22 cellular contexts compared by ENCODE assay signal in genomic region chr10:34907743-34908425, GRCh38.
A peak's percentile ranks its signal among the peaks of the same experiment; 100 is the strongest.
DNase-seq lines count a peak whose midpoint lies in the region; ATAC-seq, FAIRE-seq and TF ChIP-seq lines count a peak whose summit lies in the region.
"Had no signal": no experiment of that assay in that cellular context is flagged by ENCODE, and none has a peak within 500 bp of the region (broad histone marks: within the 10 kb centered on the region; RNA-seq: fewer than 3 reads in every experiment).

No MANE protein-coding gene starts in this region.

- POLR2A ChIA-PET in HepG2 (lab: Yijun Ruan, JAX): no interaction called here

- 38% methylated on average over 5 of the region's 5 CpGs for WGBS in HepG2 (ENCODE audit: low lambda C conversion rate)
- 59% methylated on average over 5 of the region's 5 CpGs for WGBS in right lobe of liver (ENCODE audit: insufficient coverage, low coverage, low lambda C conversion rate, missing lambda C conversion rate)
- 73% methylated on average over 5 of the region's 5 CpGs for WGBS in hepatocyte (ENCODE audit: low lambda C conversion rate, missing lambda C conversion rate)

- H4K20me1 ChIP-seq in HepG2 (ENCODE audit: insufficient read depth, low read length) (no peaks in the 10 kb centered on the region), hepatocyte (ENCODE audit: insufficient read depth, poor library complexity, severe bottlenecking) (no peaks in the 10 kb centered on the region)

- no peak overlapping the region for H3K9ac ChIP-seq in HepG2 (ENCODE audit: insufficient read depth, low read depth, low read length)

- no peak for DNase-seq in HepG2 (ENCODE audit: low spot score)
- no peak for DNase-seq in right lobe of liver
- no peak for DNase-seq in hepatocyte (ENCODE audit: low spot score)
- DNase-seq in uterus: no peak
- no peak for DNase-seq in HUDEP-2 (lab: John Stamatoyannopoulos, UW; ENCODE audit: unreplicated experiment in 76 of 76)
- DNase-seq in left colon: no peak
- DNase-seq: activated CD4-positive, alpha-beta memory T cell treated with anti-CD3 and anti-CD28 coated beads, Interleukin-2, amount 10 ng/mL, durations not matched to agents 7 days and 5 days; activated effector memory CD4-positive, alpha-beta T cell treated with Interleukin-2 at 50 U/mL for 16 hours; activated T-cell treated with anti-CD3 and anti-CD28 coated beads for 4 hours; body of pancreas; effector CD4-positive, alpha-beta T cell; NCI-H1092; NCI-H1930; NCI-H774; stimulated activated CD8-positive, alpha-beta memory T cell treated with anti-CD3 and anti-CD28 coated beads, Interleukin-4, amount 100 ng/mL, for 48 hours; upper lobe of left lung had no signal

- TF ChIP-seq RAD21 in HepG2 (CRISPR knock-in tag; IDR thresholded peaks at IDR 0.05): no peak

- 0 out of 5 replicates have a peak, but pooled peaks cover 0 to 4% of the 10 kb centered on the region in 2 experiments for H3K27me3 ChIP-seq in HepG2 (ENCODE audit: control insufficient read depth in 1 of 2, insufficient read depth in 2 of 2, low read length in 2 of 2)
- no peaks in the 10 kb centered on the region for H3K27me3 ChIP-seq in right lobe of liver
- H3K27me3 ChIP-seq in hepatocyte: no peaks in the 10 kb centered on the region
- H3K27me3 ChIP-seq in uterus: no peaks in the 10 kb centered on the region
- H3K27me3 ChIP-seq: body of pancreas, upper lobe of left lung had no signal

- H3K36me3 ChIP-seq in HepG2 (replicated peaks in 1 of 2; ENCODE audit: control insufficient read depth in 1 of 2, insufficient read depth in 2 of 2, low read length in 2 of 2) (no peaks in the 10 kb centered on the region), right lobe of liver (no peaks in the 10 kb centered on the region), hepatocyte (replicated peaks; ENCODE audit: insufficient read depth, low read depth) (no peaks in the 10 kb centered on the region), uterus (no peaks in the 10 kb centered on the region)
- H3K36me3 ChIP-seq: upper lobe of left lung had no signal

- H3K9me2 ChIP-seq in hepatocyte (replicated peaks; ENCODE audit: insufficient read depth): no peaks in the 10 kb centered on the region

- no peak for TF ChIP-seq CTCF in HepG2 (CRISPR knock-in tag; IDR thresholded peaks at IDR 0.05)
- no peak for TF ChIP-seq CTCF in right lobe of liver (IDR thresholded peaks at IDR 0.05)
- no peak for TF ChIP-seq CTCF in hepatocyte (IDR thresholded peaks at IDR 0.05; ENCODE audit: poor library complexity)
- no peak for TF ChIP-seq CTCF in uterus (IDR thresholded peaks at IDR 0.05)

- TF ChIP-seq POLR2A in HepG2 (IDR thresholded peaks at IDR 0.05; ENCODE audit: insufficient read depth in 1 of 2, low read depth in 2 of 2, low read length in 2 of 2) (no peak), right lobe of liver (IDR thresholded peaks at IDR 0.05) (no peak), uterus (IDR thresholded peaks at IDR 0.05) (no peak)

- no peak for ATAC-seq in HepG2
- no peak for ATAC-seq in right lobe of liver
- peak; percentile 45 for ATAC-seq in SK-N-SH treated with all-trans-retinoic acid at 6 μM for 48 hours
- no peak for ATAC-seq in HG03457 (IDR thresholded peaks at IDR 0.05; ENCODE audit: unreplicated experiment)
- ATAC-seq in left colon: no peak
- ATAC-seq: activated CD4-positive, CD25-positive, alpha-beta regulatory T cell treated with anti-CD3 and anti-CD28 coated beads, Interleukin-2, amount 50 U/mL, for 24 hours; body of pancreas had no signal

- H3K79me2 ChIP-seq in HepG2 (ENCODE audit: insufficient read depth, low read length): no peaks in the 10 kb centered on the region
- H3K79me2 ChIP-seq in hepatocyte: no peaks in the 10 kb centered on the region

- H2AFZ ChIP-seq in HepG2 (ENCODE audit: low read length) (no peak overlapping the region), hepatocyte (no peak overlapping the region)

- peaks cover 15% of the 10 kb centered on the region for H3K4me1 ChIP-seq in HepG2 (ENCODE audit: insufficient read depth, low read length)
- no peaks in the 10 kb centered on the region for H3K4me1 ChIP-seq in right lobe of liver
- H3K4me1 ChIP-seq in hepatocyte (ENCODE audit: insufficient read depth): peaks cover 8% of the 10 kb centered on the region
- H3K4me1 ChIP-seq in uterus: peaks cover 3 to 5% of the 10 kb centered on the region in 2 donors
- H3K4me1 ChIP-seq: body of pancreas had no signal

- intact Hi-C loops in HepG2 (cut with micrococcal nuclease; ENCODE audit: unreplicated experiment) (no loop called here), right lobe of liver (cut with DNase I) (no loop called here), uterus (cut with DNase I; ENCODE audit: low total_unique reads) (no loop called here), left colon (cut with DNase I, micrococcal nuclease) (no loop called here)

- no peak overlapping the region for H3K4me3 ChIP-seq in HepG2 (replicated peaks in 1 of 3; ENCODE audit: insufficient read depth in 1 of 3, low read depth in 2 of 3, low read length in 3 of 3)
- H3K4me3 ChIP-seq in right lobe of liver: no peak overlapping the region
- no peak overlapping the region for H3K4me3 ChIP-seq in hepatocyte
- H3K4me3 ChIP-seq in uterus: no peak overlapping the region
- H3K4me3 ChIP-seq: body of pancreas, upper lobe of left lung had no signal

- no peak overlapping the region for H3K4me2 ChIP-seq in HepG2 (ENCODE audit: low read depth, low read length)
- H3K4me2 ChIP-seq in hepatocyte: peak overlapping the region; percentile 32

- in situ Hi-C loops in HepG2 (cut with HindIII; ENCODE audit: extremely low pct_ligation_motif_present, low pct_unique_long_range_greater_than_20kb): no loop called here

- no peak for TF ChIP-seq EP300 in HepG2 (IDR thresholded peaks at IDR 0.05; ENCODE audit: low read depth in 2 of 2, low read length in 2 of 2)
- TF ChIP-seq EP300 in HepG2 (CRISPR knock-in tag; IDR thresholded peaks at IDR 0.05; ENCODE audit: borderline replicate concordance): no peak

- H3K9me3 ChIP-seq in HepG2 (ENCODE audit: low read length): no peaks in the 10 kb centered on the region
- no peaks in the 10 kb centered on the region for H3K9me3 ChIP-seq in right lobe of liver
- no peaks in the 10 kb centered on the region for H3K9me3 ChIP-seq in hepatocyte (ENCODE audit: low read depth)
- no peaks in the 10 kb centered on the region for H3K9me3 ChIP-seq in uterus
- H3K9me3 ChIP-seq: body of pancreas, upper lobe of left lung had no signal

- BruUV-seq in HepG2 (replicated peaks; lab: Mats Ljungman, UMichigan): no TSS peak

- H3K27ac ChIP-seq in HepG2 (ENCODE audit: extremely low read length, insufficient read depth, low read length): no peak overlapping the region
- H3K27ac ChIP-seq in right lobe of liver: no peak overlapping the region
- H3K27ac ChIP-seq in hepatocyte: peak overlapping the region; percentile 42
- H3K27ac ChIP-seq in uterus: peak overlapping the region; percentile 34 to 53
- H3K27ac ChIP-seq: 22Rv1, body of pancreas, upper lobe of left lung had no signal

- CTCF ChIA-PET in HepG2 (lab: Yijun Ruan, JAX; ENCODE audit: low intra/inter-chr PET ratio, low total read pairs): no interaction called here

- no peak for FAIRE-seq in HepG2 (lab: Jason Lieb, UNC)
- FAIRE-seq: H1, islet of Langerhans had no signal

TF ChIP-seq in HepG2, 621 proteins besides CTCF, POLR2A, EP300 and RAD21:
- TF ChIP-seq MNT (IDR thresholded peaks at IDR 0.05) (peak; percentile 42; the same call in 1 of the 2 replicates), GZF1 (CRISPR knock-in tag; IDR thresholded peaks at IDR 0.05) (no peak)
TF ChIP-seq in HepG2: peak in this region for 1.

TF ChIP-seq in SK-N-SH treated with all-trans-retinoic acid at 6 μM for 48 hours, 23 proteins besides CTCF, POLR2A, EP300 and RAD21 (continues in another document):
- TF ChIP-seq TCF4 (CRISPR knock-in tag; IDR thresholded peaks at IDR 0.05; ENCODE audit: borderline replicate concordance) (no peak), CSDC2 (CRISPR knock-in tag; IDR thresholded peaks at IDR 0.05) (no peak), BACH2 (CRISPR knock-in tag; IDR thresholded peaks at IDR 0.05; ENCODE audit: borderline replicate concordance) (no peak), CREB5 (CRISPR knock-in tag; IDR thresholded peaks at IDR 0.05; ENCODE audit: low read depth) (no peak), OSR1 (CRISPR knock-in tag; IDR thresholded peaks at IDR 0.05) (no peak), ARNTL (CRISPR knock-in tag; IDR thresholded peaks at IDR 0.05; ENCODE audit: borderline replicate concordance, low read depth) (no peak), GLIS3 (CRISPR knock-in tag; IDR thresholded peaks at IDR 0.05) (no peak), ESRRG (CRISPR knock-in tag; IDR thresholded peaks at IDR 0.05) (no peak), TSHZ2 (CRISPR knock-in tag; IDR thresholded peaks at IDR 0.05) (no peak), ZFP3 (CRISPR knock-in tag; IDR thresholded peaks at IDR 0.05) (no peak)

Comparison
In these comparisons a context has a peak if more than half of its experiments do, and no peak if none do; other contexts are left out.
1. H3K27ac ChIP-seq: peak in hepatocyte (single experiment) and uterus (2 of 2); none in HepG2 (single experiment) and right lobe of liver (0 of 3).